1 cellular context compared by ENCODE assay signal in the genomic region with DNA sequence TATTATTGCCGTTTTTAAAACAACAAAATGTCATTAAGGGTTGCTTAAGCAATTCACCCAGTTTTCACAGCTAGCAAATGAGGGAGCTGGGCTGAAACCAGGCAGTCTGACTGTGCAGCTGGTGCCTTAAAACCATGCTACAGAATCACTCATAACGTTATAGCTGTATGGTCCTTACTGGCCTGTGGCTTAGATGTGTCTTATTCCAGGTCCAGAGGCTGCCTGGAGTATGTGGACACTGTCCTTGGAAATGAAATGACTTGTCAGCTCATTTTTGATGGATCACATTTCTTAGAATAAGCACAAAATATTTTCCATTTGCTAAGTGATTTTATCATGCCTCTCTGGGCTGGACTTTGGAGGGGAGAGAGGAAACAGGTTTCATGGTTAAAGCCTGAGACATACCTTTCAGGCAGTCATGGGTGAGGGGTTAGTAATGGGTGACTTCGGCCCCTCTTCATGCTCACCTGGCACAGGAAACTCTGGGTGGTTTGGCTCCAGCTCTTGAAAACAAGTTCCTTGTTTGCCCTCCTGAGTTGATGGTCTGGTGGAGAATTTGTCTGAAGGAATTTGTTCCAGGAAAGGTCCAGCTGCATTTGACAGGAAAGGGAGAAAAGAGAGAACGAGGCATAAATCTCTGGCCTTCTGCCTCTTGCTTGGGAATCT.
TF ChIP-seq lines count a peak whose summit lies in the region.

No MANE protein-coding gene starts in this region.

TF ChIP-seq in HepG2, 621 proteins besides CTCF, POLR2A, EP300 and RAD21 (continued from another document):
- TF ChIP-seq ZNF205 (CRISPR knock-in tag; IDR thresholded peaks at IDR 0.05), result no peak
- peak; percentile 15 to 54; a peak in 2 of 4 replicates for TF ChIP-seq MAFK (conservative IDR thresholded peaks at IDR 0.05 in 1 of 2, IDR thresholded peaks at IDR 0.05 in 1 of 2; ENCODE audit: low read length in 2 of 2)
- TF ChIP-seq, protein P1, sequence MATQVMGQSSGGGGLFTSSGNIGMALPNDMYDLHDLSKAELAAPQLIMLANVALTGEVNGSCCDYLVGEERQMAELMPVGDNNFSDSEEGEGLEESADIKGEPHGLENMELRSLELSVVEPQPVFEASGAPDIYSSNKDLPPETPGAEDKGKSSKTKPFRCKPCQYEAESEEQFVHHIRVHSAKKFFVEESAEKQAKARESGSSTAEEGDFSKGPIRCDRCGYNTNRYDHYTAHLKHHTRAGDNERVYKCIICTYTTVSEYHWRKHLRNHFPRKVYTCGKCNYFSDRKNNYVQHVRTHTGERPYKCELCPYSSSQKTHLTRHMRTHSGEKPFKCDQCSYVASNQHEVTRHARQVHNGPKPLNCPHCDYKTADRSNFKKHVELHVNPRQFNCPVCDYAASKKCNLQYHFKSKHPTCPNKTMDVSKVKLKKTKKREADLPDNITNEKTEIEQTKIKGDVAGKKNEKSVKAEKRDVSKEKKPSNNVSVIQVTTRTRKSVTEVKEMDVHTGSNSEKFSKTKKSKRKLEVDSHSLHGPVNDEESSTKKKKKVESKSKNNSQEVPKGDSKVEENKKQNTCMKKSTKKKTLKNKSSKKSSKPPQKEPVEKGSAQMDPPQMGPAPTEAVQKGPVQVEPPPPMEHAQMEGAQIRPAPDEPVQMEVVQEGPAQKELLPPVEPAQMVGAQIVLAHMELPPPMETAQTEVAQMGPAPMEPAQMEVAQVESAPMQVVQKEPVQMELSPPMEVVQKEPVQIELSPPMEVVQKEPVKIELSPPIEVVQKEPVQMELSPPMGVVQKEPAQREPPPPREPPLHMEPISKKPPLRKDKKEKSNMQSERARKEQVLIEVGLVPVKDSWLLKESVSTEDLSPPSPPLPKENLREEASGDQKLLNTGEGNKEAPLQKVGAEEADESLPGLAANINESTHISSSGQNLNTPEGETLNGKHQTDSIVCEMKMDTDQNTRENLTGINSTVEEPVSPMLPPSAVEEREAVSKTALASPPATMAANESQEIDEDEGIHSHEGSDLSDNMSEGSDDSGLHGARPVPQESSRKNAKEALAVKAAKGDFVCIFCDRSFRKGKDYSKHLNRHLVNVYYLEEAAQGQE (IDR thresholded peaks at IDR 0.05; ENCODE audit: borderline replicate concordance in 1 of 2, low read depth in 1 of 2, low read length in 2 of 2), result no peak
- TF ChIP-seq ZNF318 (CRISPR knock-in tag; IDR thresholded peaks at IDR 0.05), result no peak
